In the genomic region with DNA sequence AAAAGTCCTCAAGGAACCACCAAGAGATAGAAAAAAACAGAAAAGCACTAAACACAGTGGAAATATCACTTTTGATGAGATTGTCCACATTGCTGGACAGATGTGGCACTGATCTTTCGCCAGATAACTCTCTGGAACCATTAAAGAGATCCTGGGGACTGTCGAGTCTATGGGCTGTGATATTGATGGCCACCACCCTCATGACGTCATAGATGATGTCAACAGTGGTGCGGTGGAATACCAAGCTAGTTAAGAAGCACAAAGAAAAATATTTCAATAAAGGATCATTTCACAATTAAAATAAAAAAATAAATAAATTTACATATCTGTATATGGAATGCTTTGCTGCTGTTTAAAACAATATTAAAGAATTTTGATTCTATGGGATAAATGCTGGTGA, we compare ENCODE assay signal across 33 cellular contexts.
"Had no signal": no experiment of that assay in that cellular context is flagged by ENCODE, and none has a peak within 500 bp of the region (broad histone marks: within the 10 kb centered on the region; RNA-seq: fewer than 3 reads in every experiment).

No MANE protein-coding gene starts in this region.

- H3K4me1 ChIP-seq: adrenal gland, ascending aorta, body of pancreas, breast epithelium had no signal

- FAIRE-seq: astrocyte, bronchial epithelial cell had no signal

- H3K36me3 ChIP-seq: adrenal gland, ascending aorta, brain microvascular endothelial cell, breast epithelium, cardiac muscle cell had no signal

- H3K27me3 ChIP-seq: adrenal gland, ascending aorta, body of pancreas, brain microvascular endothelial cell, breast epithelium, cardiac muscle cell had no signal

- DNase-seq: activated effector memory CD4-positive, alpha-beta T cell treated with anti-CD3 and anti-CD28 coated beads, Interleukin-2, amount 50 U/mL, for 16 hours; activated effector memory CD4-positive, alpha-beta T cell treated with Interleukin-2 at 50 U/mL for 16 hours; activated gamma-delta T cell; activated gamma-delta T cell treated with Interleukin-2 at 50 U/mL for 16 hours; activated naive CD4-positive, alpha-beta T cell; activated naive CD4-positive, alpha-beta T cell treated with anti-CD3 and anti-CD28 coated beads for 36 hours; activated naive CD4-positive, alpha-beta T cell treated with anti-CD3 and anti-CD28 coated beads, Interleukin-2, amount 10 ng/mL, durations not matched to agents 7 days and 5 days; activated naive CD4-positive, alpha-beta T cell treated with anti-CD3 and anti-CD28 coated beads, Interleukin-2, amount 50 U/mL, for 16 hours; activated naive CD4-positive, alpha-beta T cell treated with Interleukin-2 at 50 U/mL for 16 hours; activated naive CD8-positive, alpha-beta T cell treated with anti-CD3 and anti-CD28 coated beads for 36 hours; activated naive CD8-positive, alpha-beta T cell treated with anti-CD3 and anti-CD28 coated beads, Interleukin-2, amount 10 ng/mL, durations not matched to agents 7 days and 5 days; activated naive CD8-positive, alpha-beta T cell treated with anti-CD3 and anti-CD28 coated beads, Interleukin-2, amount 50 U/mL, for 24 hours; activated T-cell treated with anti-CD3 and anti-CD28 coated beads, Interleukin-2, amount 50 U/mL, for 24 hours; activated T-cell treated with anti-CD3 and anti-CD28 coated beads, Interleukin-2, amount 50 U/mL, for 4 hours; activated T-cell treated with anti-CD3 and anti-CD28 coated beads, Interleukin-2, amount 50 U/mL, for 48 hours; activated T-cell treated with anti-CD3 and anti-CD28 coated beads, Interleukin-2, amount 50 U/mL, for 72 hours; adrenal gland; amniotic stem cell; amygdala; anterior cingulate cortex; aorta; body of pancreas; brain microvascular endothelial cell; caudate nucleus; central memory CD4-positive, alpha-beta T cell; cerebellar nuclear complex had no signal

- H3K27ac ChIP-seq: adrenal gland, ascending aorta, body of pancreas, brain microvascular endothelial cell, breast epithelium, cardiac muscle cell had no signal

- H3K9me3 ChIP-seq: adrenal gland, ascending aorta, body of pancreas, breast epithelium had no signal

- H3K4me3 ChIP-seq: adrenal gland, ascending aorta, body of pancreas, breast epithelium, cardiac muscle cell had no signal

- ATAC-seq: activated naive CD4-positive, alpha-beta T cell treated with anti-CD3 and anti-CD28 coated beads, Interleukin-2, amount 50 U/mL, for 72 hours; activated naive CD8-positive, alpha-beta T cell treated with anti-CD3 and anti-CD28 coated beads, Interleukin-2, amount 50 U/mL, for 24 hours; activated T-cell treated with anti-CD3 and anti-CD28 coated beads, Interleukin-2, amount 50 U/mL, for 4 hours; activated T-cell treated with anti-CD3 and anti-CD28 coated beads, Interleukin-2, amount 50 U/mL, for 72 hours; activated T-helper 17 cell treated with anti-CD3 and anti-CD28 coated beads, Interleukin-2, amount 50 U/mL, for 72 hours; body of pancreas had no signal
